ENCODE assay signal across 1 cellular context in the genomic region with DNA sequence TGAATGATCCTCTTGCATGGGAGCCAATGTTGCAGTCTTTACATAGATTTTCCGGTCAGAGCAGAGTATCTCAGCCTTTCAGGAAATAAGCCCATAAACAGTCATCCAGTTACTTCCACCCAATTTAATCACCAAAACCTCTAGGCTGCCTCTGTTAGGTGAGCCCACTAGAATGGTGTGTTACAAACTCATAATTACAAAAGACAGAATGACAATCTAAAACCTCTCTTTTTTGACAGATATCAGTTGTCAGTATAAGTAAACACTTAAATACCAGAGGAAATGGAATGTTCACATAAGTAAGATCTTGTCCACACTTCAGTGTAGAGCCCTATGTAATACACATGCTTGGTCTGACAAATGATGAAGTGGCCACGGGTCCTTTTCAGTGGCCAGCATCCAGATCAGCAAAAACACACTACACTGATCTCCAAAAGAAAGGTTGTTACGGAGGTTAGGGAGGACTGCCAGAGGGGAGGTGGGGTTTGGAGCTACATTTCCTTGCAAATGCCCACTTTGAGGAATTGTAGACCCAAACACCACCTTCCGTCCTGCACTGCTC.
TF ChIP-seq lines count a peak whose summit lies in the region.

No MANE protein-coding gene starts in this region.

TF ChIP-seq in K562, 482 proteins besides CTCF, POLR2A, EP300 and RAD21 (continued from another document):
- TF ChIP-seq, protein P1, sequence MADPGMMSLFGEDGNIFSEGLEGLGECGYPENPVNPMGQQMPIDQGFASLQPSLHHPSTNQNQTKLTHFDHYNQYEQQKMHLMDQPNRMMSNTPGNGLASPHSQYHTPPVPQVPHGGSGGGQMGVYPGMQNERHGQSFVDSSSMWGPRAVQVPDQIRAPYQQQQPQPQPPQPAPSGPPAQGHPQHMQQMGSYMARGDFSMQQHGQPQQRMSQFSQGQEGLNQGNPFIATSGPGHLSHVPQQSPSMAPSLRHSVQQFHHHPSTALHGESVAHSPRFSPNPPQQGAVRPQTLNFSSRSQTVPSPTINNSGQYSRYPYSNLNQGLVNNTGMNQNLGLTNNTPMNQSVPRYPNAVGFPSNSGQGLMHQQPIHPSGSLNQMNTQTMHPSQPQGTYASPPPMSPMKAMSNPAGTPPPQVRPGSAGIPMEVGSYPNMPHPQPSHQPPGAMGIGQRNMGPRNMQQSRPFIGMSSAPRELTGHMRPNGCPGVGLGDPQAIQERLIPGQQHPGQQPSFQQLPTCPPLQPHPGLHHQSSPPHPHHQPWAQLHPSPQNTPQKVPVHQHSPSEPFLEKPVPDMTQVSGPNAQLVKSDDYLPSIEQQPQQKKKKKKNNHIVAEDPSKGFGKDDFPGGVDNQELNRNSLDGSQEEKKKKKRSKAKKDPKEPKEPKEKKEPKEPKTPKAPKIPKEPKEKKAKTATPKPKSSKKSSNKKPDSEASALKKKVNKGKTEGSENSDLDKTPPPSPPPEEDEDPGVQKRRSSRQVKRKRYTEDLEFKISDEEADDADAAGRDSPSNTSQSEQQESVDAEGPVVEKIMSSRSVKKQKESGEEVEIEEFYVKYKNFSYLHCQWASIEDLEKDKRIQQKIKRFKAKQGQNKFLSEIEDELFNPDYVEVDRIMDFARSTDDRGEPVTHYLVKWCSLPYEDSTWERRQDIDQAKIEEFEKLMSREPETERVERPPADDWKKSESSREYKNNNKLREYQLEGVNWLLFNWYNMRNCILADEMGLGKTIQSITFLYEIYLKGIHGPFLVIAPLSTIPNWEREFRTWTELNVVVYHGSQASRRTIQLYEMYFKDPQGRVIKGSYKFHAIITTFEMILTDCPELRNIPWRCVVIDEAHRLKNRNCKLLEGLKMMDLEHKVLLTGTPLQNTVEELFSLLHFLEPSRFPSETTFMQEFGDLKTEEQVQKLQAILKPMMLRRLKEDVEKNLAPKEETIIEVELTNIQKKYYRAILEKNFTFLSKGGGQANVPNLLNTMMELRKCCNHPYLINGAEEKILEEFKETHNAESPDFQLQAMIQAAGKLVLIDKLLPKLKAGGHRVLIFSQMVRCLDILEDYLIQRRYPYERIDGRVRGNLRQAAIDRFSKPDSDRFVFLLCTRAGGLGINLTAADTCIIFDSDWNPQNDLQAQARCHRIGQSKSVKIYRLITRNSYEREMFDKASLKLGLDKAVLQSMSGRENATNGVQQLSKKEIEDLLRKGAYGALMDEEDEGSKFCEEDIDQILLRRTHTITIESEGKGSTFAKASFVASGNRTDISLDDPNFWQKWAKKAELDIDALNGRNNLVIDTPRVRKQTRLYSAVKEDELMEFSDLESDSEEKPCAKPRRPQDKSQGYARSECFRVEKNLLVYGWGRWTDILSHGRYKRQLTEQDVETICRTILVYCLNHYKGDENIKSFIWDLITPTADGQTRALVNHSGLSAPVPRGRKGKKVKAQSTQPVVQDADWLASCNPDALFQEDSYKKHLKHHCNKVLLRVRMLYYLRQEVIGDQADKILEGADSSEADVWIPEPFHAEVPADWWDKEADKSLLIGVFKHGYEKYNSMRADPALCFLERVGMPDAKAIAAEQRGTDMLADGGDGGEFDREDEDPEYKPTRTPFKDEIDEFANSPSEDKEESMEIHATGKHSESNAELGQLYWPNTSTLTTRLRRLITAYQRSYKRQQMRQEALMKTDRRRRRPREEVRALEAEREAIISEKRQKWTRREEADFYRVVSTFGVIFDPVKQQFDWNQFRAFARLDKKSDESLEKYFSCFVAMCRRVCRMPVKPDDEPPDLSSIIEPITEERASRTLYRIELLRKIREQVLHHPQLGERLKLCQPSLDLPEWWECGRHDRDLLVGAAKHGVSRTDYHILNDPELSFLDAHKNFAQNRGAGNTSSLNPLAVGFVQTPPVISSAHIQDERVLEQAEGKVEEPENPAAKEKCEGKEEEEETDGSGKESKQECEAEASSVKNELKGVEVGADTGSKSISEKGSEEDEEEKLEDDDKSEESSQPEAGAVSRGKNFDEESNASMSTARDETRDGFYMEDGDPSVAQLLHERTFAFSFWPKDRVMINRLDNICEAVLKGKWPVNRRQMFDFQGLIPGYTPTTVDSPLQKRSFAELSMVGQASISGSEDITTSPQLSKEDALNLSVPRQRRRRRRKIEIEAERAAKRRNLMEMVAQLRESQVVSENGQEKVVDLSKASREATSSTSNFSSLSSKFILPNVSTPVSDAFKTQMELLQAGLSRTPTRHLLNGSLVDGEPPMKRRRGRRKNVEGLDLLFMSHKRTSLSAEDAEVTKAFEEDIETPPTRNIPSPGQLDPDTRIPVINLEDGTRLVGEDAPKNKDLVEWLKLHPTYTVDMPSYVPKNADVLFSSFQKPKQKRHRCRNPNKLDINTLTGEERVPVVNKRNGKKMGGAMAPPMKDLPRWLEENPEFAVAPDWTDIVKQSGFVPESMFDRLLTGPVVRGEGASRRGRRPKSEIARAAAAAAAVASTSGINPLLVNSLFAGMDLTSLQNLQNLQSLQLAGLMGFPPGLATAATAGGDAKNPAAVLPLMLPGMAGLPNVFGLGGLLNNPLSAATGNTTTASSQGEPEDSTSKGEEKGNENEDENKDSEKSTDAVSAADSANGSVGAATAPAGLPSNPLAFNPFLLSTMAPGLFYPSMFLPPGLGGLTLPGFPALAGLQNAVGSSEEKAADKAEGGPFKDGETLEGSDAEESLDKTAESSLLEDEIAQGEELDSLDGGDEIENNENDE (IDR thresholded peaks at IDR 0.05; ENCODE audit: low read depth, low read length), result no peak
- no peak for TF ChIP-seq HLTF (IDR thresholded peaks at IDR 0.05)
- no peak for TF ChIP-seq NRF1 (conservative IDR thresholded peaks at IDR 0.05 in 1 of 2, IDR thresholded peaks at IDR 0.05 in 1 of 2)
- TF ChIP-seq, protein P2, sequence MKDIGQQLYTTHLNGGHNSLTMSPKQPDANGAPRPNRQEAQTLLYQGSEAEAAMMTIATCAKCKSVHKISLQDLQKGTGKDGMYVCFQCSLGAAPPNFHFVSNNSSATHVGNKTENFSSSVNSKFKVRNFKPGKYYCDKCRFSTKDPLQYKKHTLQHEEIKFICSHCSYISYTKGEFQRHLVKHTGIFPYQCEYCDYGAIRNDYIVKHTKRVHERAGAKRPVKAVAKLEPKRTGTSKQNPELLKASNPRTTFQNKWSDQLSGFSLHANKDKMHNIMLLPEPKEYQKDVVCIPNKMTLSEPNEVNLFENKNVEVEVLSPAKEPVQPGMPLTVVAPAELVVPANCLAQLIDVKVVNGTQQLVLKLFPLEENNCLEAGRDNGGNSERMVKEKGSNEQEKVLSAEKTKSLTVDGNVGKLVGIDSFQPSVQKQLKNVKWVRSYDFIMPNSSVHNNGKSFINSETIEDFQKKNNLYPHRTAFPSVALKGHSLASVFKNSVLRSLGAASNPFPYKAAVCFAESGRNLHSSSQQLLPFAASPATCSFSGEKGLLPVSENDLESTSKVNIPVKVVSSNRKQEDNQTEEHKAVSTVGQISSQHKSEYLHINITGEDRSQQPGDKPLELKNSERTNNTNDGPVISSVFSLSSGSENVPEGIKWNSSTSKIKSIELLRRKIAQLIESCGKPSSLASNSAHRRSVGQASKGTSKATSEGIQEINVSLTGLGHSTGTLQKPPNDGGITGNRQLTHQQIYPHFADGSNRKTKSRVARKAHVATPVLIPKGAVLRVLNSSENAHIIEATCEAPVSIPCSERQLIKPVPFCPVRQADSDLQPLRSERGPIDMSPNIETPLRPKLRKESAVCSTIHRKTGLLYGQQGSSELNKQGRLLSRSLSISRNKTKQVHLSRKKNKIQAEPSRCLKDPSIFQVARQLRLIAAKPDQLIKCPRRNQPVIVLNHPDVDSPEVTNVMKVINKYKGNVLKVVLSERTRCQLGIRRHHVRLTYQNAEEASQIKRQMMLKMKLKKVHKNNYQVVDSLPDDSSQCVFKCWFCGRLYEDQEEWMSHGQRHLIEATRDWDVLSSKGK (CRISPR knock-in tag; IDR thresholded peaks at IDR 0.05), result no peak
- TF ChIP-seq ZKSCAN1 (IDR thresholded peaks at IDR 0.05; ENCODE audit: low read depth, low read length), result no peak
- no peak for TF ChIP-seq CBX8 (IDR thresholded peaks at IDR 0.05; ENCODE audit: borderline replicate concordance, extremely low read depth, low read depth, low read length, poor library complexity, severe bottlenecking)
- TF ChIP-seq, protein P3, sequence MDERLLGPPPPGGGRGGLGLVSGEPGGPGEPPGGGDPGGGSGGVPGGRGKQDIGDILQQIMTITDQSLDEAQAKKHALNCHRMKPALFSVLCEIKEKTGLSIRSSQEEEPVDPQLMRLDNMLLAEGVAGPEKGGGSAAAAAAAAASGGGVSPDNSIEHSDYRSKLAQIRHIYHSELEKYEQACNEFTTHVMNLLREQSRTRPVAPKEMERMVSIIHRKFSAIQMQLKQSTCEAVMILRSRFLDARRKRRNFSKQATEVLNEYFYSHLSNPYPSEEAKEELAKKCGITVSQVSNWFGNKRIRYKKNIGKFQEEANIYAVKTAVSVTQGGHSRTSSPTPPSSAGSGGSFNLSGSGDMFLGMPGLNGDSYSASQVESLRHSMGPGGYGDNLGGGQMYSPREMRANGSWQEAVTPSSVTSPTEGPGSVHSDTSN (CRISPR knock-in tag; IDR thresholded peaks at IDR 0.05; ENCODE audit: low read depth), result no peak
- TF ChIP-seq, protein P3 (tag; conservative IDR thresholded peaks at IDR 0.05; ENCODE audit: low read depth), result peak; percentile 45; the same call in 1 of the 2 replicates
- TF ChIP-seq BCOR (IDR thresholded peaks at IDR 0.05), result no peak
- no peak for TF ChIP-seq ZNF444 (CRISPR knock-in tag; IDR thresholded peaks at IDR 0.05)
- TF ChIP-seq HMG20B (CRISPR knock-in tag; IDR thresholded peaks at IDR 0.05), result no peak
- TF ChIP-seq MAZ (CRISPR knock-in tag; conservative IDR thresholded peaks at IDR 0.05 in 1 of 2, IDR thresholded peaks at IDR 0.05 in 1 of 2), result 0 out of 4 replicates have a peak, but pooled peaks of 1 of the 2 experiments have one; percentile 21
- TF ChIP-seq, protein P4, sequence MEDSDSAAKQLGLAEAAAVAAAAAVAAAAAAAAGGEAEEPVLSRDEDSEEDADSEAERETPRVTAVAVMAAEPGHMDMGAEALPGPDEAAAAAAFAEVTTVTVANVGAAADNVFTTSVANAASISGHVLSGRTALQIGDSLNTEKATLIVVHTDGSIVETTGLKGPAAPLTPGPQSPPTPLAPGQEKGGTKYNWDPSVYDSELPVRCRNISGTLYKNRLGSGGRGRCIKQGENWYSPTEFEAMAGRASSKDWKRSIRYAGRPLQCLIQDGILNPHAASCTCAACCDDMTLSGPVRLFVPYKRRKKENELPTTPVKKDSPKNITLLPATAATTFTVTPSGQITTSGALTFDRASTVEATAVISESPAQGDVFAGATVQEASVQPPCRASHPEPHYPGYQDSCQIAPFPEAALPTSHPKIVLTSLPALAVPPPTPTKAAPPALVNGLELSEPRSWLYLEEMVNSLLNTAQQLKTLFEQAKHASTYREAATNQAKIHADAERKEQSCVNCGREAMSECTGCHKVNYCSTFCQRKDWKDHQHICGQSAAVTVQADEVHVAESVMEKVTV (CRISPR knock-in tag; IDR thresholded peaks at IDR 0.05), result peak; percentile 30; the same call in 1 of the 2 replicates
- TF ChIP-seq, protein P5, sequence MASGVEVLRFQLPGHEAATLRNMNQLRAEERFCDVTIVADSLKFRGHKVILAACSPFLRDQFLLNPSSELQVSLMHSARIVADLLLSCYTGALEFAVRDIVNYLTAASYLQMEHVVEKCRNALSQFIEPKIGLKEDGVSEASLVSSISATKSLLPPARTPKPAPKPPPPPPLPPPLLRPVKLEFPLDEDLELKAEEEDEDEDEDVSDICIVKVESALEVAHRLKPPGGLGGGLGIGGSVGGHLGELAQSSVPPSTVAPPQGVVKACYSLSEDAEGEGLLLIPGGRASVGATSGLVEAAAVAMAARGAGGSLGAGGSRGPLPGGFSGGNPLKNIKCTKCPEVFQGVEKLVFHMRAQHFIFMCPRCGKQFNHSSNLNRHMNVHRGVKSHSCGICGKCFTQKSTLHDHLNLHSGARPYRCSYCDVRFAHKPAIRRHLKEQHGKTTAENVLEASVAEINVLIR (CRISPR knock-in tag; IDR thresholded peaks at IDR 0.05), result 0 out of 2 replicates have a peak, but pooled peaks have one; percentile 18
- TF ChIP-seq ZNF830 (CRISPR knock-in tag; IDR thresholded peaks at IDR 0.05), result no peak
- TF ChIP-seq TAF7 (tag; IDR thresholded peaks at IDR 0.05), result no peak
- no peak for TF ChIP-seq ZNF584 (CRISPR knock-in tag; IDR thresholded peaks at IDR 0.05; ENCODE audit: low read depth)
- TF ChIP-seq MEIS2 (IDR thresholded peaks at IDR 0.05; ENCODE audit: partially characterized antibody), result peak; percentile 69
- no peak for TF ChIP-seq ZNF146 (CRISPR knock-in tag; IDR thresholded peaks at IDR 0.05; ENCODE audit: unreplicated experiment)
- no peak for TF ChIP-seq PHB2 (IDR thresholded peaks at IDR 0.05; ENCODE audit: low read depth)
- peak in 1 of 2 experiments; percentile 66; a peak in 1 of 4 replicates for TF ChIP-seq SRF (CRISPR knock-in tag; IDR thresholded peaks at IDR 0.05)
TF ChIP-seq in K562: peak in this region for 10.
